ENCODE assay signal across 8 cellular contexts in the genomic region with DNA sequence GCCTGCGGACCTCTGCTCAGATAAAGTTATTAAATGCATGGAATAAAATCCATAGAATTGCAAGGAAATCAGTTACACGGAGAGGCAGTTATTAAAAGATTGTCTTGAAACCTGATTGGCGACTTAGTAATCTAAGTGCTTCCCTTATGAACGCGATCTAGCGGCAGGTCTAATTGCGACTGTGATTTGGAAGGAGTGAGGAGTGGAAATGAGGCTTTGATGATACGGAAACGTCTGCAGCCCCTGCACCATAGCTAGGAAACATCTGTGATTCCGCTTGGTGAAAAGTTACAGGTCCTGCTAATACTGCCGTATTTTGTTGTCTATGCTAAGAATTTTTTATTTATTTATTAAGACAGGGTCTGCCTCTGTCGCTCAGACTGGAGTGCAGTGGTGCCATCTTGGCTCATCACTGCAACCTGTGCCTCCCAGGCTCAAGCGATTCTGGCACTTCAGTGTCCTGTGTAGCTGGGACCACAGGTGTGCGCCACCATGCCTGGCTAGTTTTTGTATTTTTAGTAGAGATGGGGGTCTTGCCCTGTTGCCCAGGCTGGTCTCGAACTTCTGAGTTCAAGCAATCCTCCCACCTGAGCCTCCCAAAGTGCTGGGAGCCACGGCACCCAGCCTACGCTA. TPM values are rescaled to one million over a fixed set of nuclear protein-coding genes. Genes with fewer than 3 reads are reported as not detected.
A peak's percentile ranks its signal among the peaks of the same experiment; 100 is the strongest.
DNase-seq lines count a peak whose midpoint lies in the region; ATAC-seq and TF ChIP-seq lines count a peak whose summit lies in the region.

No MANE protein-coding gene starts in this region.

- peaks cover 21% of the 10 kb centered on the region for H3K4me1 Mint-ChIP-seq in activated CD4-positive, alpha-beta T cell treated with anti-CD3 and anti-CD28 coated beads for 36 hours
- H3K4me1 Mint-ChIP-seq in activated naive CD8-positive, alpha-beta T cell treated with anti-CD3 and anti-CD28 coated beads for 36 hours: peaks cover 13% of the 10 kb centered on the region

- 23 to 27% methylated on average over 17 of the region's 17 CpGs for WGBS in testis, 2 donors

- H3K36me3 ChIP-seq in kidney epithelial cell (ENCODE audit: control insufficient read depth, insufficient read depth, low read length): peaks cover 2% of the 10 kb centered on the region
- H3K36me3 ChIP-seq in testis (ENCODE audit: low read depth, missing control alignments): no peaks in the 10 kb centered on the region

- peaks cover 21% of the 10 kb centered on the region for H3K36me3 Mint-ChIP-seq in activated CD4-positive, alpha-beta T cell treated with anti-CD3 and anti-CD28 coated beads for 36 hours (ENCODE audit: low read depth)
- peaks cover 16% of the 10 kb centered on the region for H3K36me3 Mint-ChIP-seq in activated naive CD8-positive, alpha-beta T cell treated with anti-CD3 and anti-CD28 coated beads for 36 hours

- peak overlapping the region; percentile 76 to 83 for H3K27ac ChIP-seq in testis

- peak overlapping the region; percentile 83 for H3K4me3 ChIP-seq in kidney epithelial cell (ENCODE audit: low read depth, low read length)
- H3K4me3 ChIP-seq in testis: peak overlapping the region; percentile 78 to 87

- peak overlapping the region; percentile 81 for H3K4me3 Mint-ChIP-seq in activated CD4-positive, alpha-beta T cell treated with anti-CD3 and anti-CD28 coated beads for 36 hours
- H3K4me3 Mint-ChIP-seq in activated naive CD8-positive, alpha-beta T cell treated with anti-CD3 and anti-CD28 coated beads for 36 hours: peak overlapping the region; percentile 82

- H3K4me1 ChIP-seq in testis: peaks cover 15% of the 10 kb centered on the region

- no peak for DNase-seq in activated CD4-positive, alpha-beta T cell treated with anti-CD3 and anti-CD28 coated beads for 36 hours
- DNase-seq in activated CD4-positive, alpha-beta T cell treated with anti-CD3 and anti-CD28 coated beads for 48 hours: no peak
- no peak for DNase-seq in activated naive CD8-positive, alpha-beta T cell treated with anti-CD3 and anti-CD28 coated beads for 36 hours
- DNase-seq in kidney epithelial cell (ENCODE audit: low read depth): no peak
- DNase-seq in testis: no peak
- no peak for DNase-seq in GM19238 (ENCODE audit: insufficient read length, low spot score)
- no peak for DNase-seq in NCI-H2081 (lab: John Stamatoyannopoulos, UW)
- DNase-seq in AG20443 (ENCODE audit: low spot score): no peak

- peak overlapping the region; percentile 80 for H3K27ac Mint-ChIP-seq in activated CD4-positive, alpha-beta T cell treated with anti-CD3 and anti-CD28 coated beads for 36 hours
- peak overlapping the region; percentile 66 for H3K27ac Mint-ChIP-seq in activated naive CD8-positive, alpha-beta T cell treated with anti-CD3 and anti-CD28 coated beads for 36 hours

- no peaks in the 10 kb centered on the region for H3K9me3 ChIP-seq in testis

- TF ChIP-seq CTCF in kidney epithelial cell (IDR thresholded peaks at IDR 0.05; ENCODE audit: insufficient read depth, low read length, poor library complexity, severe bottlenecking): no peak
- no peak for TF ChIP-seq CTCF in testis (IDR thresholded peaks at IDR 0.05)

- no peak for ATAC-seq in activated CD4-positive, alpha-beta T cell treated with anti-CD3 and anti-CD28 coated beads for 36 hours

- TF ChIP-seq POLR2A in testis (IDR thresholded peaks at IDR 0.05): no peak

- no peaks in the 10 kb centered on the region for H3K27me3 ChIP-seq in kidney epithelial cell (ENCODE audit: control insufficient read depth, insufficient read depth, low read length)
- no peaks in the 10 kb centered on the region for H3K27me3 ChIP-seq in testis

- POLR2A ChIA-PET in activated CD4-positive, alpha-beta T cell treated with anti-CD3 and anti-CD28 coated beads for 36 hours (lab: Charles Lee): no interaction called here

- CTCF ChIA-PET in activated CD4-positive, alpha-beta T cell treated with anti-CD3 and anti-CD28 coated beads for 36 hours (lab: Charles Lee): no interaction called here

- intact Hi-C loops in activated CD4-positive, alpha-beta T cell treated with anti-CD3 and anti-CD28 coated beads for 36 hours (cut with DNase I, micrococcal nuclease): loop anchor here in 1 of 2 experiments (5.0 kb wide), 1 partner anchor 107 kb away; the partner anchor contains the start of gene FAM174C
- intact Hi-C loops in testis (cut with DNase I; ENCODE audit: low total_unique reads): no loop called here

- no peaks in the 10 kb centered on the region for H3K9me3 Mint-ChIP-seq in activated CD4-positive, alpha-beta T cell treated with anti-CD3 and anti-CD28 coated beads for 36 hours (ENCODE audit: low read depth)
- H3K9me3 Mint-ChIP-seq in activated naive CD8-positive, alpha-beta T cell treated with anti-CD3 and anti-CD28 coated beads for 36 hours: peaks cover 2% of the 10 kb centered on the region

- peaks cover 2% of the 10 kb centered on the region for H3K27me3 Mint-ChIP-seq in activated CD4-positive, alpha-beta T cell treated with anti-CD3 and anti-CD28 coated beads for 36 hours
- H3K27me3 Mint-ChIP-seq in activated naive CD8-positive, alpha-beta T cell treated with anti-CD3 and anti-CD28 coated beads for 36 hours: peaks cover 9% of the 10 kb centered on the region

RNA-seq across cellular contexts. Expression of gene NDUFS7, which starts 0.9 kb away (rescaled TPM):
- total RNA-seq in activated CD4-positive, alpha-beta T cell treated with anti-CD3 and anti-CD28 coated beads for 36 hours: 100 to 1,000 TPM in 1 of 2 experiments, 10 to 100 TPM in 1; 93.4 to 113 TPM
- total RNA-seq in activated naive CD8-positive, alpha-beta T cell treated with anti-CD3 and anti-CD28 coated beads for 36 hours: 100 to 1,000 TPM in 1 of 2 experiments, 10 to 100 TPM in 1; 98.7 to 101 TPM
- total RNA-seq in kidney epithelial cell (165 and 189 TPM in 2 replicates), testis (100 to 1,000 TPM; 170 to 176 TPM)
- polyA plus RNA-seq in testis (ENCODE audit: insufficient read depth, low read depth, low replicate concordance): 172 TPM

RNA-seq across cellular contexts. Expression of gene GAMT, which starts 16.7 kb away (rescaled TPM):
- total RNA-seq in activated CD4-positive, alpha-beta T cell treated with anti-CD3 and anti-CD28 coated beads for 36 hours: 10 to 100 TPM; 30.4 to 31.5 TPM
- 10 to 100 TPM; 36.5 to 37.6 TPM for total RNA-seq in activated naive CD8-positive, alpha-beta T cell treated with anti-CD3 and anti-CD28 coated beads for 36 hours
- total RNA-seq in kidney epithelial cell (17.5 and 20.3 TPM in 2 replicates), testis (100 to 1,000 TPM; 144 to 191 TPM)
- polyA plus RNA-seq in testis (ENCODE audit: insufficient read depth, low read depth, low replicate concordance): 92.2 TPM

RNA-seq across cellular contexts. Expression of gene DAZAP1, which starts 22.8 kb away (rescaled TPM):
- 100 to 1,000 TPM; 248 to 347 TPM for total RNA-seq in activated CD4-positive, alpha-beta T cell treated with anti-CD3 and anti-CD28 coated beads for 36 hours
- total RNA-seq in activated naive CD8-positive, alpha-beta T cell treated with anti-CD3 and anti-CD28 coated beads for 36 hours: 100 to 1,000 TPM; 287 to 297 TPM
- total RNA-seq in kidney epithelial cell (74.5 and 77.0 TPM in 2 replicates), testis (10 to 100 TPM; 97.9 to 99.6 TPM)
- 215 TPM for polyA plus RNA-seq in testis (ENCODE audit: insufficient read depth, low read depth, low replicate concordance)

RNA-seq across cellular contexts. Expression of gene RPS15, which starts 53.6 kb away (rescaled TPM):
- 1,000 to 10,000 TPM; 1,716 to 1,858 TPM for total RNA-seq in activated CD4-positive, alpha-beta T cell treated with anti-CD3 and anti-CD28 coated beads for 36 hours
- 1,000 to 10,000 TPM; 1,472 to 1,524 TPM for total RNA-seq in activated naive CD8-positive, alpha-beta T cell treated with anti-CD3 and anti-CD28 coated beads for 36 hours
- 1,778 and 3,178 TPM in 2 replicates for total RNA-seq in kidney epithelial cell
- 1,000 to 10,000 TPM; 1,248 to 1,750 TPM for total RNA-seq in testis
- 768 TPM for polyA plus RNA-seq in testis (ENCODE audit: insufficient read depth, low read depth, low replicate concordance)
